14 cellular contexts compared by ENCODE assay signal in genomic region chr6:119620846-119621570, GRCh38.
DNase-seq lines count a peak whose midpoint lies in the region; ATAC-seq, FAIRE-seq and TF ChIP-seq lines count a peak whose summit lies in the region.
"Had no signal": no experiment of that assay in that cellular context is flagged by ENCODE, and none has a peak within 500 bp of the region (broad histone marks: within the 10 kb centered on the region; RNA-seq: fewer than 3 reads in every experiment).

No MANE protein-coding gene starts in this region.

- TF ChIP-seq CTCF in kidney epithelial cell (IDR thresholded peaks at IDR 0.05; ENCODE audit: insufficient read depth, low read length, poor library complexity, severe bottlenecking), result no peak

- no peak for FAIRE-seq in GM12892 (lab: Jason Lieb, UNC)
- FAIRE-seq: endometrium, G401.6 had no signal

- ATAC-seq in GM18909 (IDR thresholded peaks at IDR 0.05; ENCODE audit: poor library complexity, unreplicated experiment) (no peak), HG03039 (IDR thresholded peaks at IDR 0.05; ENCODE audit: unreplicated experiment) (no peak)
- ATAC-seq: left ventricle myocardium superior had no signal

- TF ChIP-seq POLR2A in GM12892 (IDR thresholded peaks at IDR 0.05; ENCODE audit: low read depth, low read length), result no peak

- no peaks in the 10 kb centered on the region for H3K27me3 ChIP-seq in kidney epithelial cell (ENCODE audit: control insufficient read depth, insufficient read depth, low read length)

- peak; percentile 57 for DNase-seq in ACHN
- peak; percentile 91 for DNase-seq in HT1080 (ENCODE audit: low read depth)
- peak; percentile 89 for DNase-seq in astrocyte of the hippocampus (ENCODE audit: low read depth, low spot score)
- DNase-seq in kidney epithelial cell (ENCODE audit: low read depth), result peak; percentile 48
- DNase-seq in GM12892 (ENCODE audit: insufficient read length), result no peak
- DNase-seq in SHP77 treated with DMSO at 0.1 percent for 48 hours (lab: John Stamatoyannopoulos, UW), result no peak
- DNase-seq: left ventricle myocardium superior, MV-4-11, NCI-H748 treated with DMSO at 0.1 percent for 48 hours, posterior cingulate gyrus had no signal

- in situ Hi-C loops in ACHN (cut with HindIII; ENCODE audit: low pct_ligation_motif_present, low pct_unique_long_range_greater_than_20kb, low sequenced_read_pairs), result no loop called here

- H3K4me3 ChIP-seq in kidney epithelial cell (ENCODE audit: low read depth, low read length), result no peak overlapping the region

- H3K36me3 ChIP-seq in kidney epithelial cell (ENCODE audit: control insufficient read depth, insufficient read depth, low read length), result no peaks in the 10 kb centered on the region

Comparison
In these comparisons a context has a peak if more than half of its experiments do, and no peak if none do; other contexts are left out.
1. DNase-seq: peak in ACHN (single experiment), HT1080 (single experiment), astrocyte of the hippocampus (single experiment) and kidney epithelial cell (single experiment); none in GM12892 (single experiment) and SHP77 treated with DMSO at 0.1 percent for 48 hours (single experiment).